Comparison of ENCODE assay signal across 13 cellular contexts in the genomic region with DNA sequence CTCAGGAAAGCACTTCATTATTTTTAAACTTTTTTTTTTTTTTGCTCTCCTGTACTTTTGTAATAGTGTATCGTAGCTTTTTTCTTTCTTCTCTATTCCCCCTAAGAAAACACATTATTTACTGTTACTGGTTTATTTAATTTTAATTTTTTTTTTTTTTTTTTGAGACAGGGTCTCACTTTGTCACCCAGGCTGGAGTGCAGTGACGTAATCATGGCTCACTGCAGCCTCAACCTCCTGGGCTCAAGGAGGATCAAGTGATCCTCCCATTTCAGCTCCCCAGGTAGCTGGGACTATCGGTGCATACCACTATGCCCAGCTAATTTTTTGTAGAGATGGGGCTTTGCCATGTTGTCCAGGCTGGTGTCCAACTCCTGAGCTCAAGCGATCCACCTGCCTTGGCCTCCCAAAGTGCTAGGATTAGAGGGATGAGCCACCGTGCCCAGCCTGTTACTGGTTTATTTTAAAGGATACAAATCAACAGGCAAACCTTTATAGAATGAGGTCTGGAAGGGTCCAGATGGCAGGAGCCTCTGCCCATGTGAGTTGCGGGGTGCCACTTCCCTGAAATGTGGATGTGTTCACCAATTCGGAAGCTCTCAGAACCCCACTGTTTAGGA. TPM values are rescaled to one million over a fixed set of nuclear protein-coding genes. Genes with fewer than 3 reads are reported as not detected.
DNase-seq lines count a peak whose midpoint lies in the region; ATAC-seq and TF ChIP-seq lines count a peak whose summit lies in the region.
"Had no signal": no experiment of that assay in that cellular context is flagged by ENCODE, and none has a peak within 500 bp of the region (broad histone marks: within the 10 kb centered on the region; RNA-seq: fewer than 3 reads in every experiment).

No MANE protein-coding gene starts in this region.

- BruUV-seq in Calu3 (replicated peaks; lab: Mats Ljungman, UMichigan) = no TSS peak

- no peak for ATAC-seq in HG02623 (IDR thresholded peaks at IDR 0.05; ENCODE audit: unreplicated experiment)
- ATAC-seq: A549, GM12878, GM23338 had no signal

- H3K4me1 Mint-ChIP-seq in HFFc6 (ENCODE audit: low read depth) (peaks cover 67% of the 10 kb centered on the region), Calu3 (ENCODE audit: low read depth, unreplicated experiment) (peaks cover 19% of the 10 kb centered on the region)

- H3K9me3 Mint-ChIP-seq in HFFc6 (no peaks in the 10 kb centered on the region), Calu3 (ENCODE audit: low read depth, unreplicated experiment) (peaks cover 3% of the 10 kb centered on the region)
- H3K9me3 Mint-ChIP-seq: GM23338 had no signal

- H3K27me3 Mint-ChIP-seq in HFFc6 (ENCODE audit: insufficient read depth) = peaks cover 1% of the 10 kb centered on the region; the same call in 1 of the 2 replicates
- no peaks in the 10 kb centered on the region for H3K27me3 Mint-ChIP-seq in Calu3 (ENCODE audit: unreplicated experiment)
- H3K27me3 Mint-ChIP-seq: CD4-positive, alpha-beta memory T cell had no signal

- H3K4me3 Mint-ChIP-seq in HFFc6 = no peak overlapping the region
- no peak overlapping the region for H3K4me3 Mint-ChIP-seq in Calu3 (ENCODE audit: low read depth, unreplicated experiment)
- H3K4me3 Mint-ChIP-seq: CD14-positive monocyte; CD4-positive, alpha-beta memory T cell; GM23338 had no signal

- in situ Hi-C loops in G401 (cut with HindIII; ENCODE audit: low sequenced_read_pairs) = no loop called here

- intact Hi-C loops in Calu3 (cut with micrococcal nuclease; ENCODE audit: unreplicated experiment) = no loop called here

- CTCF ChIA-PET in Calu3 (lab: Charles Lee) = interaction anchor here (1.3 kb wide), 1 partner anchor 44 kb away, joined by 3 read pairs; no protein-coding TSS in a partner anchor

- H3K36me3 Mint-ChIP-seq in HFFc6 (ENCODE audit: low read depth) (peaks cover 5% of the 10 kb centered on the region), Calu3 (ENCODE audit: insufficient read depth, unreplicated experiment) (no peaks in the 10 kb centered on the region)
- H3K36me3 Mint-ChIP-seq: CD14-positive monocyte; CD4-positive, alpha-beta memory T cell had no signal

- DNase-seq in G401 (ENCODE audit: low spot score) = peak; percentile 68
- no peak for DNase-seq in HFFc6
- peak; percentile 27 for DNase-seq in cerebellum (ENCODE audit: low spot score)
- no peak for DNase-seq in Calu3
- DNase-seq in NCI-H1092 treated with DMSO at 0.1 percent for 48 hours (lab: John Stamatoyannopoulos, UW) = no peak
- DNase-seq: CD4-positive, alpha-beta memory T cell; DMS79 treated with DMSO at 0.1 percent for 48 hours; HCEC 1CT had no signal

- H3K27ac Mint-ChIP-seq in HFFc6 (peak overlapping the region; percentile 93; the same call in 1 of the 2 replicates), Calu3 (ENCODE audit: unreplicated experiment) (no peak overlapping the region)
- H3K27ac Mint-ChIP-seq: CD14-positive monocyte; CD4-positive, alpha-beta memory T cell; GM23338 had no signal

- TF ChIP-seq CTCF in HFFc6 (IDR thresholded peaks at IDR 0.05) (no peak), Calu3 (IDR thresholded peaks at IDR 0.05; ENCODE audit: unreplicated experiment) (no peak)

RNA-seq across cellular contexts. Expression of a gene that starts 49.0 kb away (rescaled TPM):
- total RNA-seq in G401 (2014; rRNA removed; shearing (Covaris generic)) = not detected in 2 replicates
- under 1 TPM in 5 of 6 experiments, not detected in 1; 0.02 to 0.21 (median 0.05) TPM for total RNA-seq in HFFc6 (2021; fragmentation: NEBNext Ultra II Directional; extraction: Animal tissue kit (Norgen Biotek cat#: 25700))
- total RNA-seq in cerebellum (0.18 TPM), Calu3 (2022) (4.9 and 7.5 TPM in 2 replicates)
- total RNA-seq: GM12878 had no signal

Comparison
In these comparisons a context has a peak if more than half of its experiments do, and no peak if none do; other contexts are left out.
1. DNase-seq: peak in G401 (single experiment) and cerebellum (single experiment); none in HFFc6 (single experiment), Calu3 (single experiment) and NCI-H1092 treated with DMSO at 0.1 percent for 48 hours (single experiment).